In genomic region chr13:102049853-102050252, GRCh38 we compare ENCODE assay signal across 25 cellular contexts.
"Had no signal": no experiment of that assay in that cellular context is flagged by ENCODE, and none has a peak within 500 bp of the region (broad histone marks: within the 10 kb centered on the region; RNA-seq: fewer than 3 reads in every experiment).

No MANE protein-coding gene starts in this region.

- H3K27ac ChIP-seq: stomach, suprapubic skin, testis, thoracic aorta, thyroid gland, tibial artery, tibial nerve, upper lobe of left lung, upper lobe of right lung, uterus, vagina had no signal

- H3K4me3 ChIP-seq: stomach, suprapubic skin, testis, thoracic aorta, thyroid gland, tibial artery, tibial nerve, upper lobe of left lung, upper lobe of right lung, uterus, vagina had no signal

- H3K4me1 ChIP-seq: stomach, suprapubic skin, testis, thyroid gland, tibial artery, tibial nerve, upper lobe of left lung, upper lobe of right lung, uterus, vagina had no signal

- DNase-seq: stimulated activated CD4-positive, alpha-beta T cell treated with anti-CD3 and anti-CD28 coated beads, Interleukin-2, amount 100 ng/mL, for 48 hours; stimulated activated CD4-positive, alpha-beta T cell treated with anti-CD3 and anti-CD28 coated beads, Interleukin-4, amount 100 ng/mL, for 1 hour; stimulated activated CD4-positive, alpha-beta T cell treated with anti-CD3 and anti-CD28 coated beads, Interleukin-4, amount 100 ng/mL, for 24 hours; stimulated activated CD4-positive, alpha-beta T cell treated with anti-CD3 and anti-CD28 coated beads, Interleukin-4, amount 100 ng/mL, for 4 hours; stimulated activated CD8-positive, alpha-beta memory T cell treated with anti-CD3 and anti-CD28 coated beads, Interleukin-4, amount 100 ng/mL, for 48 hours; stimulated activated naive B cell treated with anti-CD40 and anti-IgM and Interleukin-4, amounts not matched to agents 10 μg/mL and 1 μg/mL and 100 μg/mL, for 72 hours; stimulated activated naive CD4-positive, alpha-beta T cell; stimulated activated naive CD4-positive, alpha-beta T cell treated with Interleukin-2 at 50 U/mL for 16 hours; stimulated activated naive CD8-positive, alpha-beta T cell treated with anti-CD3 and anti-CD28 coated beads, Interleukin-15, amount 100 ng/mL, for 72 hours; stimulated activated naive CD8-positive, alpha-beta T cell treated with anti-CD3 and anti-CD28 coated beads, Interleukin-15, Interleukin-2, amounts not matched to agents 100 U/mL and 50 U/mL, for 24 hours; stomach; substantia nigra; testis; thyroid gland; tibial artery; trophoblast cell; upper lobe of left lung; upper lobe of right lung; uterus had no signal

- ATAC-seq: stimulated activated effector memory CD8-positive, alpha-beta T cell treated with anti-CD3 and anti-CD28 coated beads, Interleukin-12 subunit alpha, Interleukin-12 subunit beta, amount 100 ng/mL, for 72 hours; stimulated activated memory B cell treated with anti-CD40 and anti-IgM and Interleukin-4, amounts not matched to agents 10 μg/mL and 1 μg/mL and 100 μg/mL, for 72 hours; stimulated activated naive B cell treated with anti-CD40 and anti-IgM and Interleukin-4, amounts not matched to agents 10 μg/mL and 1 μg/mL and 100 μg/mL, for 72 hours; stimulated activated naive CD8-positive, alpha-beta T cell treated with anti-CD3 and anti-CD28 coated beads, Interleukin-15, amount 100 ng/mL, for 72 hours; stimulated activated naive CD8-positive, alpha-beta T cell treated with anti-CD3 and anti-CD28 coated beads, Interleukin-15, Interleukin-2, amounts not matched to agents 100 U/mL and 50 U/mL, for 24 hours; upper lobe of right lung had no signal

- H3K27me3 ChIP-seq: stomach, suprapubic skin, testis, thyroid gland, tibial artery, tibial nerve, upper lobe of left lung, upper lobe of right lung, uterus, vagina had no signal

- H3K9me3 ChIP-seq: testis, thyroid gland, vagina had no signal

- H3K36me3 ChIP-seq: stomach, suprapubic skin, thoracic aorta, thyroid gland, tibial artery, tibial nerve, upper lobe of left lung, upper lobe of right lung, uterus, vagina had no signal
